Comparison of ENCODE assay signal across 21 cellular contexts in the genomic region with DNA sequence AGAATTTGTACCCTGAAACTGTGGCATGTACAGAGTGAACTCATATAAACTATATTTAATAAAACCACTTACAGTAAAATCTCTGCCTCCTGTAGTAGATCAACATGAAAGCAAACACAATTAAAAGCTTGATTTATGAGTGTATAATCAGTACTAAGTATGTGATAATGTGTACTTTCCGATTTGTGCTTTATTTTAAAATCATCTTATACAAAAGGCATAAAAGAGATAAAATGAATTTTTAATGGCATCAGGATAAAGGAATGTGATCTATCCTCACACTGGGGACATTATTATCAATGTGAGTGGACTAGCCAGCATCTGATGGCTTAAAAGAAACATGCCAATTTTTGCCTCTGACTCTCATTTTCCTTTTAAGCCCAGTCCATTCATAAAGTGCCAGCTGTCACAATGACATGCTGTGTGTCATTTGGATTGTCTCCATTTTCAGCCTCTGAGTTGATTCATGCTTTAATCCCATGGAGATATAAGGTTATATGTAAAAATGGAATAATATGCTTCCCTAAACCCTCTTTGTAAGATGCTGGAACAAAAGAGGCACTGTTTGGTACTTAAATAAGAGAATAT.
A peak's percentile ranks its signal among the peaks of the same experiment; 100 is the strongest.
DNase-seq lines count a peak whose midpoint lies in the region; ATAC-seq, FAIRE-seq and TF ChIP-seq lines count a peak whose summit lies in the region.
"Had no signal": no experiment of that assay in that cellular context is flagged by ENCODE, and none has a peak within 500 bp of the region (broad histone marks: within the 10 kb centered on the region; RNA-seq: fewer than 3 reads in every experiment).

No MANE protein-coding gene starts in this region.

- intact Hi-C loops in PC-3 (cut with micrococcal nuclease), result no loop called here

- no peaks in the 10 kb centered on the region for H3K4me1 Mint-ChIP-seq in activated CD4-positive, alpha-beta memory T cell treated with anti-CD3 and anti-CD28 coated beads, Interleukin-2, amount 10 ng/mL, durations not matched to agents 7 days and 5 days
- H3K4me1 Mint-ChIP-seq: B cell had no signal

- TF ChIP-seq CTCF in PC-3 (conservative IDR thresholded peaks at IDR 0.05; ENCODE audit: low read depth, low read length), result no peak
- no peak for TF ChIP-seq CTCF in suprapubic skin (IDR thresholded peaks at IDR 0.05)

- H3K4me1 ChIP-seq in PC-3 (ENCODE audit: insufficient read depth, low read length) (no peaks in the 10 kb centered on the region), suprapubic skin (no peaks in the 10 kb centered on the region)
- H3K4me1 ChIP-seq: HAP-1 had no signal

- no peaks in the 10 kb centered on the region for H3K9me3 ChIP-seq in PC-3 (ENCODE audit: low read length)
- H3K9me3 ChIP-seq in suprapubic skin, result no peaks in the 10 kb centered on the region
- H3K9me3 ChIP-seq: HAP-1 had no signal

- FAIRE-seq in frontal cortex (lab: Jason Lieb, UNC), result peak; percentile 84
- FAIRE-seq: D721Med, GM12892 had no signal

- TF ChIP-seq POLR2A in suprapubic skin (IDR thresholded peaks at IDR 0.05), result no peak

- H3K27ac Mint-ChIP-seq in activated CD4-positive, alpha-beta memory T cell treated with anti-CD3 and anti-CD28 coated beads, Interleukin-2, amount 10 ng/mL, durations not matched to agents 7 days and 5 days, result no peak overlapping the region
- H3K27ac Mint-ChIP-seq: B cell; CD4-positive, alpha-beta T cell had no signal

- TF ChIP-seq EP300 in suprapubic skin (IDR thresholded peaks at IDR 0.05), result no peak

- H3K4me3 Mint-ChIP-seq in activated CD4-positive, alpha-beta memory T cell treated with anti-CD3 and anti-CD28 coated beads, Interleukin-2, amount 10 ng/mL, durations not matched to agents 7 days and 5 days, result no peak overlapping the region
- H3K4me3 Mint-ChIP-seq: B cell; CD4-positive, alpha-beta T cell had no signal

- 30% methylated on average over 1 of the region's 1 CpG for WGBS in suprapubic skin

- H3K9me3 Mint-ChIP-seq in activated CD4-positive, alpha-beta memory T cell treated with anti-CD3 and anti-CD28 coated beads, Interleukin-2, amount 10 ng/mL, durations not matched to agents 7 days and 5 days, result peaks cover 7% of the 10 kb centered on the region

- no peak overlapping the region for H3K9ac ChIP-seq in PC-3 (ENCODE audit: low read length)

- H3F3A ChIP-seq in PC-3 (ENCODE audit: low read length, unreplicated experiment), result no peaks in the 10 kb centered on the region

- H3K27ac ChIP-seq in PC-3 (ENCODE audit: low read length) (no peak overlapping the region), suprapubic skin (no peak overlapping the region)

- no TSS peak for BruUV-seq in PC-3 (replicated peaks; lab: Mats Ljungman, UMichigan)

- no peaks in the 10 kb centered on the region for H4K20me1 ChIP-seq in PC-3 (ENCODE audit: low read length)

- H3K36me3 ChIP-seq in PC-3 (ENCODE audit: low read depth, low read length) (no peaks in the 10 kb centered on the region), suprapubic skin (no peaks in the 10 kb centered on the region)
- H3K36me3 ChIP-seq: HAP-1 had no signal

- no peaks in the 10 kb centered on the region for H3K36me3 Mint-ChIP-seq in activated CD4-positive, alpha-beta memory T cell treated with anti-CD3 and anti-CD28 coated beads, Interleukin-2, amount 10 ng/mL, durations not matched to agents 7 days and 5 days (ENCODE audit: low read depth)

- POLR2A ChIA-PET in PC-3 (lab: Charles Lee; ENCODE audit: unreplicated experiment), result no interaction called here
- POLR2A ChIA-PET in activated CD4-positive, alpha-beta memory T cell treated with anti-CD3 and anti-CD28 coated beads, Interleukin-2, amount 10 ng/mL, durations not matched to agents 7 days and 5 days (lab: Charles Lee), result no interaction called here

- H2AFZ ChIP-seq in PC-3 (ENCODE audit: low read length), result no peak overlapping the region

- no peak overlapping the region for H3K4me3 ChIP-seq in PC-3 (ENCODE audit: low read length)
- no peak overlapping the region for H3K4me3 ChIP-seq in suprapubic skin
- H3K4me3 ChIP-seq: HAP-1 had no signal

- no peaks in the 10 kb centered on the region for H3K9me2 ChIP-seq in PC-3 (replicated peaks; ENCODE audit: low read length)

- no peaks in the 10 kb centered on the region for H3K27me3 Mint-ChIP-seq in activated CD4-positive, alpha-beta memory T cell treated with anti-CD3 and anti-CD28 coated beads, Interleukin-2, amount 10 ng/mL, durations not matched to agents 7 days and 5 days
- H3K27me3 Mint-ChIP-seq: B cell; CD4-positive, alpha-beta T cell had no signal

- DNase-seq in NCI-H748 (lab: John Stamatoyannopoulos, UW; ENCODE audit: unreplicated experiment) (peak; percentile 50), NCI-H748 treated with DMSO at 0.1 percent for 48 hours (lab: John Stamatoyannopoulos, UW) (no peak), PC-3 (peak; percentile 11), frontal cortex (ENCODE audit: low spot score in 2 of 2) (peak in 1 of 2 donors; percentile 7), superior temporal gyrus (ENCODE audit: extremely low spot score) (peak; percentile 81), suprapubic skin (ENCODE audit: low spot score in 2 of 2) (no peak), NCI-H146 treated with DMSO at 0.1 percent for 48 hours (lab: John Stamatoyannopoulos, UW; ENCODE audit: unreplicated experiment) (no peak)
- DNase-seq in activated CD4-positive, alpha-beta memory T cell treated with anti-CD3 and anti-CD28 coated beads, Interleukin-2, amount 10 ng/mL, durations not matched to agents 7 days and 5 days, result no peak
- DNase-seq: CD4-positive, alpha-beta T cell; DMS79 treated with DMSO at 0.1 percent for 48 hours; GDM1; IMR-90; Kasumi-1; NCI-H146; NCI-H526 treated with DMSO at 0.1 percent for 48 hours; SW 1271 had no signal

- H3K4me2 ChIP-seq in PC-3 (ENCODE audit: low read length), result no peak overlapping the region

- H3K27me3 ChIP-seq in PC-3 (ENCODE audit: low read length) (no peaks in the 10 kb centered on the region), suprapubic skin (no peaks in the 10 kb centered on the region)

- no peak for ATAC-seq in PC-3
- ATAC-seq: Panc1 had no signal

- H3K79me2 ChIP-seq in PC-3 (ENCODE audit: low read length), result no peaks in the 10 kb centered on the region

- CTCF ChIA-PET in PC-3 (lab: Charles Lee), result no interaction called here
- CTCF ChIA-PET in activated CD4-positive, alpha-beta memory T cell treated with anti-CD3 and anti-CD28 coated beads, Interleukin-2, amount 10 ng/mL, durations not matched to agents 7 days and 5 days (lab: Charles Lee), result no interaction called here

Comparison
In these comparisons a context has a peak if more than half of its experiments do, and no peak if none do; other contexts are left out.
1. DNase-seq: peak in NCI-H748 (single experiment), PC-3 (single experiment) and superior temporal gyrus (single experiment); none in NCI-H748 treated with DMSO at 0.1 percent for 48 hours (single experiment), suprapubic skin (0 of 2), NCI-H146 treated with DMSO at 0.1 percent for 48 hours (single experiment) and activated CD4-positive, alpha-beta memory T cell treated with anti-CD3 and anti-CD28 coated beads, Interleukin-2, amount 10 ng/mL, durations not matched to agents 7 days and 5 days (single experiment).